ENCODE assay signal across 11 cellular contexts in genomic region chr11:111913997-111914396, GRCh38. TPM values are rescaled to one million over a fixed set of nuclear protein-coding genes. Genes with fewer than 3 reads are reported as not detected.
DNase-seq lines count a peak whose midpoint lies in the region; ATAC-seq, FAIRE-seq and TF ChIP-seq lines count a peak whose summit lies in the region.
"Had no signal": no experiment of that assay in that cellular context is flagged by ENCODE, and none has a peak within 500 bp of the region (broad histone marks: within the 10 kb centered on the region; RNA-seq: fewer than 3 reads in every experiment).

No MANE protein-coding gene starts in this region.

- H3K4me1 ChIP-seq in endothelial cell of umbilical vein (ENCODE audit: control insufficient read depth, extremely low read depth, insufficient read depth, low read length), result peaks cover 6% of the 10 kb centered on the region
- peaks cover 67 to 72% of the 10 kb centered on the region in 2 donors for H3K4me1 ChIP-seq in thyroid gland

- peak overlapping the region; percentile 73 for H2AFZ ChIP-seq in endothelial cell of umbilical vein (ENCODE audit: low read depth, low read length)

- H3K79me2 ChIP-seq in endothelial cell of umbilical vein (ENCODE audit: control insufficient read depth, insufficient read depth, low read length), result no peaks in the 10 kb centered on the region

- no TSS peak for BruUV-seq in endothelial cell of umbilical vein (replicated peaks; lab: Mats Ljungman, UMichigan)

- no peaks in the 10 kb centered on the region for H3K9me1 ChIP-seq in endothelial cell of umbilical vein (replicated peaks; ENCODE audit: control insufficient read depth, extremely low read depth, insufficient read depth, low read length)

- dilution Hi-C loops in endothelial cell of umbilical vein (cut with MboI; ENCODE audit: extremely low pct_ligation_motif_present, low sequenced_read_pairs), result no loop called here

- intact Hi-C loops in endothelial cell of umbilical vein (cut with micrococcal nuclease) (no loop called here), thyroid gland (cut with DNase I) (no loop called here)

- no peak for TF ChIP-seq CTCF in endothelial cell of umbilical vein (IDR thresholded peaks at IDR 0.05; ENCODE audit: extremely low read depth in 1 of 2, insufficient read depth in 1 of 2, low read depth in 1 of 2, low read length in 2 of 2)
- no peak for TF ChIP-seq CTCF in thyroid gland (IDR thresholded peaks at IDR 0.05)

- 5 to 14% methylated on average over 4 of the region's 4 CpGs for WGBS in thyroid gland, 2 donors

- H3K27ac ChIP-seq in endothelial cell of umbilical vein (ENCODE audit: insufficient read depth, low read depth, low read length), result peak overlapping the region; percentile 2
- H3K27ac ChIP-seq in thyroid gland, result peak overlapping the region; percentile 98 to 100 (median 98)
- H3K27ac ChIP-seq: epithelial cell of prostate had no signal

- TF ChIP-seq POLR2A in endothelial cell of umbilical vein (IDR thresholded peaks at IDR 0.05; ENCODE audit: low read depth, low read length), result no peak
- peak in 1 of 2 donors; percentile 63 for TF ChIP-seq POLR2A in thyroid gland (IDR thresholded peaks at IDR 0.05)

- H3K36me3 ChIP-seq in endothelial cell of umbilical vein (ENCODE audit: control insufficient read depth in 2 of 2, extremely low read depth in 1 of 2, insufficient read depth in 2 of 2, low read length in 2 of 2) (no peaks in the 10 kb centered on the region), thyroid gland (peaks cover 0 to 7% of the 10 kb centered on the region in 2 donors)

- POLR2A ChIA-PET in endothelial cell of umbilical vein (lab: Charles Lee), result no interaction called here

- H3K9ac ChIP-seq in endothelial cell of umbilical vein (replicated peaks; ENCODE audit: extremely low read depth, insufficient read depth, low read length), result peak overlapping the region; percentile 18

- no peaks in the 10 kb centered on the region for H3K9me3 ChIP-seq in endothelial cell of umbilical vein (replicated peaks; ENCODE audit: control insufficient read depth, insufficient read depth, low read length)
- H3K9me3 ChIP-seq in thyroid gland, result no peaks in the 10 kb centered on the region

- CTCF ChIA-PET in endothelial cell of umbilical vein (lab: Charles Lee), result interaction anchor here (1.0 to 2.0 kb wide), 4 partner anchors 11 to 68 kb away, joined by 3 to 7 read pairs (median 4); no protein-coding TSS in a partner anchor

- ATAC-seq in HG02571 (IDR thresholded peaks at IDR 0.05; ENCODE audit: unreplicated experiment), result no peak

- H3K4me2 ChIP-seq in endothelial cell of umbilical vein (ENCODE audit: insufficient read depth, low read length), result no peak overlapping the region

- H4K20me1 ChIP-seq in endothelial cell of umbilical vein (replicated peaks; ENCODE audit: control insufficient read depth, extremely low read depth, insufficient read depth, low read length), result no peaks in the 10 kb centered on the region

- H3K4me3 ChIP-seq in endothelial cell of umbilical vein (replicated peaks in 1 of 3; ENCODE audit: insufficient read depth in 1 of 3, low read depth in 1 of 3, low read length in 3 of 3), result no peak overlapping the region
- H3K4me3 ChIP-seq in thyroid gland (replicated peaks in 1 of 3), result peak overlapping the region in 1 of 3 donors; percentile 45

- H3K27me3 ChIP-seq in endothelial cell of umbilical vein (ENCODE audit: control insufficient read depth in 2 of 2, insufficient read depth in 2 of 2, low read length in 2 of 2) (peaks cover 2 to 9% of the 10 kb centered on the region in 2 experiments), thyroid gland (no peaks in the 10 kb centered on the region)

- FAIRE-seq in endothelial cell of umbilical vein (lab: Jason Lieb, UNC), result peak; percentile 53

- DNase-seq in NCI-H2029 (lab: John Stamatoyannopoulos, UW) (peak; percentile 60), endothelial cell of umbilical vein (ENCODE audit: low read depth, low spot score) (peak; percentile 61), lung microvascular endothelial cell (ENCODE audit: low read depth in 2 of 2) (peak; percentile 55 to 68), thyroid gland (peak; percentile 68 to 74), iPS-NIHi11 (ENCODE audit: low spot score) (no peak), NCI-H1694 treated with DMSO at 0.1 percent for 48 hours (lab: John Stamatoyannopoulos, UW) (no peak)
- no peak for DNase-seq in stimulated activated CD4-positive, alpha-beta T cell treated with anti-CD3 and anti-CD28 coated beads, Interleukin-12 subunit alpha, Interleukin-12 subunit beta, amount 100 ng/mL, for 4 hours
- DNase-seq: activated CD4-positive, alpha-beta T cell treated with anti-CD3 and anti-CD28 coated beads, Interleukin-2, amount 10 ng/mL, durations not matched to agents 7 days and 5 days had no signal

TF ChIP-seq in endothelial cell of umbilical vein, 7 proteins besides CTCF, POLR2A, EP300 and RAD21:
- TF ChIP-seq JUN (IDR thresholded peaks at IDR 0.05; ENCODE audit: borderline replicate concordance, insufficient read depth, insufficient read length, low read depth), result peak; percentile 13
- TF ChIP-seq EZH2 (IDR thresholded peaks at IDR 0.05; ENCODE audit: borderline replicate concordance, low read depth, low read length, severe bottlenecking), result no peak
- no peak for TF ChIP-seq FOS (IDR thresholded peaks at IDR 0.05; ENCODE audit: borderline replicate concordance, insufficient read depth, low read length)
- no peak for TF ChIP-seq MYC (IDR thresholded peaks at IDR 0.05; ENCODE audit: low read depth, low read length)

RNA-seq across cellular contexts. Expression of gene HSPB2, which starts 1.5 kb away (rescaled TPM):
- total RNA-seq in endothelial cell of umbilical vein (not detected in 2 replicates), lung microvascular endothelial cell (not detected in 2 replicates), thyroid gland (under 1 TPM in 1 of 4 donors, not detected in 3; 0.22 TPM)
- polyA plus RNA-seq in endothelial cell of umbilical vein, result not detected in 2 replicates
- polyA plus RNA-seq in endothelial cell of umbilical vein (2011; cell fraction: cytosol; rRNA removed), result not detected in 2 replicates
- polyA plus RNA-seq in endothelial cell of umbilical vein (2011; cell fraction: nucleus; rRNA removed), result not detected in 2 replicates
- polyA plus RNA-seq in endothelial cell of umbilical vein (2012), result not detected in 2 replicates
- not detected in 2 replicates for polyA minus RNA-seq in endothelial cell of umbilical vein
- polyA minus RNA-seq in endothelial cell of umbilical vein (2011; cell fraction: cytosol; rRNA and poly(A)+ RNA removed), result not detected
- not detected in 2 replicates for polyA minus RNA-seq in endothelial cell of umbilical vein (2011; cell fraction: nucleus; rRNA and poly(A)+ RNA removed)
- total RNA-seq: activated CD4-positive, alpha-beta T cell treated with anti-CD3 and anti-CD28 coated beads, Interleukin-2, amount 10 ng/mL, durations not matched to agents 7 days and 5 days; NCI-H460 had no signal

RNA-seq across cellular contexts. Expression of gene CRYAB, which starts 2.4 kb away (rescaled TPM):
- total RNA-seq in endothelial cell of umbilical vein, result not detected in 2 replicates
- 0.32 and 0.48 TPM in 2 replicates for polyA plus RNA-seq in endothelial cell of umbilical vein
- polyA plus RNA-seq in endothelial cell of umbilical vein (2011; cell fraction: cytosol; rRNA removed), result 0.12 and 0.23 TPM in 2 replicates
- not detected in 2 replicates for polyA plus RNA-seq in endothelial cell of umbilical vein (2011; cell fraction: nucleus; rRNA removed)
- polyA plus RNA-seq in endothelial cell of umbilical vein (2012), result 1.1 TPM in 1 of 2 replicates, not detected in the other
- polyA minus RNA-seq in endothelial cell of umbilical vein, result 0.49 and 0.58 TPM in 2 replicates
- not detected for polyA minus RNA-seq in endothelial cell of umbilical vein (2011; cell fraction: cytosol; rRNA and poly(A)+ RNA removed)
- not detected in 2 replicates for polyA minus RNA-seq in endothelial cell of umbilical vein (2011; cell fraction: nucleus; rRNA and poly(A)+ RNA removed)
- 0.22 and 0.60 TPM in 2 replicates for total RNA-seq in lung microvascular endothelial cell
- 100 to 1,000 TPM; 174 to 350 (median 250) TPM for total RNA-seq in thyroid gland
- total RNA-seq: activated CD4-positive, alpha-beta T cell treated with anti-CD3 and anti-CD28 coated beads, Interleukin-2, amount 10 ng/mL, durations not matched to agents 7 days and 5 days had no signal

RNA-seq across cellular contexts. Expression of gene C11orf52, which starts 4.7 kb away (rescaled TPM):
- total RNA-seq in endothelial cell of umbilical vein (0.31 and 0.99 TPM in 2 replicates), lung microvascular endothelial cell (0.65 TPM in 1 of 2 replicates, not detected in the other), thyroid gland (10 to 100 TPM; 21.7 to 33.4 (median 24.9) TPM)
- polyA plus RNA-seq in endothelial cell of umbilical vein, result 0.76 and 1.2 TPM in 2 replicates
- 0.66 and 0.81 TPM in 2 replicates for polyA plus RNA-seq in endothelial cell of umbilical vein (2011; cell fraction: cytosol; rRNA removed)
- 0.26 and 0.49 TPM in 2 replicates for polyA plus RNA-seq in endothelial cell of umbilical vein (2011; cell fraction: nucleus; rRNA removed)
- 0.91 and 2.5 TPM in 2 replicates for polyA plus RNA-seq in endothelial cell of umbilical vein (2012)
- polyA minus RNA-seq in endothelial cell of umbilical vein, result 0.34 TPM in 1 of 2 replicates, not detected in the other
- polyA minus RNA-seq in endothelial cell of umbilical vein (2011; cell fraction: cytosol; rRNA and poly(A)+ RNA removed), result not detected
- polyA minus RNA-seq in endothelial cell of umbilical vein (2011; cell fraction: nucleus; rRNA and poly(A)+ RNA removed), result not detected in 2 replicates

RNA-seq across cellular contexts. Expression of gene DIXDC1, which starts 23.1 kb away (rescaled TPM):
- total RNA-seq in endothelial cell of umbilical vein (18.6 and 20.0 TPM in 2 replicates), lung microvascular endothelial cell (2.4 and 7.6 TPM in 2 replicates), thyroid gland (10 to 100 TPM; 30.5 to 41.3 (median 38.2) TPM)
- polyA plus RNA-seq in endothelial cell of umbilical vein, result 6.4 and 8.0 TPM in 2 replicates
- polyA plus RNA-seq in endothelial cell of umbilical vein (2011; cell fraction: cytosol; rRNA removed), result 11.6 and 12.0 TPM in 2 replicates
- polyA plus RNA-seq in endothelial cell of umbilical vein (2011; cell fraction: nucleus; rRNA removed), result 16.6 and 17.8 TPM in 2 replicates
- polyA plus RNA-seq in endothelial cell of umbilical vein (2012), result 29.2 and 41.9 TPM in 2 replicates
- polyA minus RNA-seq in endothelial cell of umbilical vein, result 20.9 and 32.4 TPM in 2 replicates
- polyA minus RNA-seq in endothelial cell of umbilical vein (2011; cell fraction: cytosol; rRNA and poly(A)+ RNA removed), result 4.8 TPM
- 18.1 and 21.2 TPM in 2 replicates for polyA minus RNA-seq in endothelial cell of umbilical vein (2011; cell fraction: nucleus; rRNA and poly(A)+ RNA removed)

RNA-seq across cellular contexts. Expression of gene CFAP68, which starts 34.7 kb away (rescaled TPM):
- total RNA-seq in endothelial cell of umbilical vein (7.4 TPM in 2 replicates), lung microvascular endothelial cell (4.0 and 4.4 TPM in 2 replicates), thyroid gland (10 to 100 TPM; 24.7 to 47.1 (median 38.0) TPM)
- 9.0 and 10.6 TPM in 2 replicates for polyA plus RNA-seq in endothelial cell of umbilical vein
- 9.1 and 9.9 TPM in 2 replicates for polyA plus RNA-seq in endothelial cell of umbilical vein (2011; cell fraction: cytosol; rRNA removed)
- 2.7 and 3.2 TPM in 2 replicates for polyA plus RNA-seq in endothelial cell of umbilical vein (2011; cell fraction: nucleus; rRNA removed)
- 15.1 and 15.3 TPM in 2 replicates for polyA plus RNA-seq in endothelial cell of umbilical vein (2012)
- 1.7 and 7.5 TPM in 2 replicates for polyA minus RNA-seq in endothelial cell of umbilical vein
- 3.9 TPM for polyA minus RNA-seq in endothelial cell of umbilical vein (2011; cell fraction: cytosol; rRNA and poly(A)+ RNA removed)
- 1.5 and 1.9 TPM in 2 replicates for polyA minus RNA-seq in endothelial cell of umbilical vein (2011; cell fraction: nucleus; rRNA and poly(A)+ RNA removed)

Comparison
In these comparisons a context has a peak if more than half of its experiments do, and no peak if none do; other contexts are left out.
1. DNase-seq: peak in NCI-H2029 (single experiment), endothelial cell of umbilical vein (single experiment), lung microvascular endothelial cell (2 of 2) and thyroid gland (2 of 2); none in iPS-NIHi11 (single experiment), stimulated activated CD4-positive, alpha-beta T cell treated with anti-CD3 and anti-CD28 coated beads, Interleukin-12 subunit alpha, Interleukin-12 subunit beta, amount 100 ng/mL, for 4 hours (single experiment) and NCI-H1694 treated with DMSO at 0.1 percent for 48 hours (single experiment).
2. RNA of gene CRYAB, which starts 2.4 kb away (total RNA-seq): 174 to 350 TPM in thyroid gland; 0.22 to 0.60 TPM in lung microvascular endothelial cell and not detected in endothelial cell of umbilical vein; every median in the first group is over 100 times any median in the second.
3. RNA of gene C11orf52, which starts 4.7 kb away (total RNA-seq): 21.7 to 33.4 TPM in thyroid gland; 0.31 to 0.99 TPM in endothelial cell of umbilical vein and 0.65 TPM in lung microvascular endothelial cell; every median in the first group is over 10 times any median in the second.